In genomic region chr22:46992121-46992731, GRCh38 we compare ENCODE assay signal across 23 cellular contexts.
"Had no signal": no experiment of that assay in that cellular context is flagged by ENCODE, and none has a peak within 500 bp of the region (broad histone marks: within the 10 kb centered on the region; RNA-seq: fewer than 3 reads in every experiment).

No MANE protein-coding gene starts in this region.

- ATAC-seq: activated CD8-positive, alpha-beta memory T cell treated with anti-CD3 and anti-CD28 coated beads, Interleukin-2, amount 10 ng/mL, durations not matched to agents 7 days and 5 days; activated naive CD4-positive, alpha-beta T cell treated with anti-CD3 and anti-CD28 coated beads, Interleukin-2, amount 50 U/mL, for 72 hours; body of pancreas; effector memory CD8-positive, alpha-beta T cell; gastroesophageal sphincter; naive thymus-derived CD8-positive, alpha-beta T cell; stimulated activated effector memory CD8-positive, alpha-beta T cell treated with anti-CD3 and anti-CD28 coated beads, Interleukin-12 subunit alpha, Interleukin-12 subunit beta, amount 100 ng/mL, for 72 hours had no signal

- H3K27ac ChIP-seq: gastroesophageal sphincter, hepatocyte, sigmoid colon, tibial nerve had no signal

- H3K4me2 ChIP-seq: hepatocyte had no signal

- H3K36me3 Mint-ChIP-seq: activated CD8-positive, alpha-beta memory T cell treated with anti-CD3 and anti-CD28 coated beads, Interleukin-2, amount 10 ng/mL, durations not matched to agents 7 days and 5 days had no signal

- H3K27me3 ChIP-seq: body of pancreas, gastroesophageal sphincter, hepatocyte, sigmoid colon, tibial nerve had no signal

- H3K27ac Mint-ChIP-seq: activated CD4-positive, alpha-beta memory T cell treated with anti-CD3 and anti-CD28 coated beads, Interleukin-2, amount 10 ng/mL, durations not matched to agents 7 days and 5 days; activated CD4-positive, alpha-beta T cell treated with anti-CD3 and anti-CD28 coated beads, Interleukin-2, amount 10 ng/mL, durations not matched to agents 7 days and 5 days; activated CD8-positive, alpha-beta memory T cell treated with anti-CD3 and anti-CD28 coated beads, Interleukin-2, amount 10 ng/mL, durations not matched to agents 7 days and 5 days; activated T-helper 2 cell treated with anti-CD3 and anti-CD28 coated beads, Interferon-gamma antibody, Interleukin-2, Interleukin-4, amounts not matched to agents 10 μg/mL and 5 μg/mL and 100 μg/mL, durations not matched to agents 14 hours and 24 hours and 36 hours; stimulated activated effector memory CD8-positive, alpha-beta T cell treated with anti-CD3 and anti-CD28 coated beads, Interleukin-12 subunit alpha, Interleukin-12 subunit beta, amount 100 ng/mL, for 72 hours had no signal

- H3K4me3 Mint-ChIP-seq: activated CD4-positive, alpha-beta memory T cell treated with anti-CD3 and anti-CD28 coated beads, Interleukin-2, amount 10 ng/mL, durations not matched to agents 7 days and 5 days; activated CD4-positive, alpha-beta T cell treated with anti-CD3 and anti-CD28 coated beads, Interleukin-2, amount 10 ng/mL, durations not matched to agents 7 days and 5 days; activated CD8-positive, alpha-beta memory T cell treated with anti-CD3 and anti-CD28 coated beads, Interleukin-2, amount 10 ng/mL, durations not matched to agents 7 days and 5 days; effector memory CD8-positive, alpha-beta T cell; naive thymus-derived CD8-positive, alpha-beta T cell; neural crest cell; stimulated activated effector memory CD8-positive, alpha-beta T cell treated with anti-CD3 and anti-CD28 coated beads, Interleukin-12 subunit alpha, Interleukin-12 subunit beta, amount 100 ng/mL, for 72 hours had no signal

- H3K9me3 Mint-ChIP-seq: activated CD4-positive, alpha-beta memory T cell treated with anti-CD3 and anti-CD28 coated beads, Interleukin-2, amount 10 ng/mL, durations not matched to agents 7 days and 5 days; activated CD4-positive, alpha-beta T cell treated with anti-CD3 and anti-CD28 coated beads, Interleukin-2, amount 10 ng/mL, durations not matched to agents 7 days and 5 days; activated naive CD4-positive, alpha-beta T cell treated with anti-CD3 and anti-CD28 coated beads, Interleukin-2, amount 50 U/mL, for 72 hours; activated T-helper 2 cell treated with anti-CD3 and anti-CD28 coated beads, Interferon-gamma antibody, Interleukin-2, Interleukin-4, amounts not matched to agents 10 μg/mL and 5 μg/mL and 100 μg/mL, durations not matched to agents 14 hours and 24 hours and 36 hours; effector memory CD8-positive, alpha-beta T cell; naive thymus-derived CD8-positive, alpha-beta T cell; neural crest cell; stimulated activated effector memory CD8-positive, alpha-beta T cell treated with anti-CD3 and anti-CD28 coated beads, Interleukin-12 subunit alpha, Interleukin-12 subunit beta, amount 100 ng/mL, for 72 hours had no signal

- H3K79me2 ChIP-seq: hepatocyte had no signal

- H2AFZ ChIP-seq: hepatocyte had no signal

- H3K27me3 Mint-ChIP-seq: activated CD4-positive, alpha-beta memory T cell treated with anti-CD3 and anti-CD28 coated beads, Interleukin-2, amount 10 ng/mL, durations not matched to agents 7 days and 5 days; activated CD4-positive, alpha-beta T cell treated with anti-CD3 and anti-CD28 coated beads, Interleukin-2, amount 10 ng/mL, durations not matched to agents 7 days and 5 days; activated CD8-positive, alpha-beta memory T cell treated with anti-CD3 and anti-CD28 coated beads, Interleukin-2, amount 10 ng/mL, durations not matched to agents 7 days and 5 days; effector memory CD8-positive, alpha-beta T cell; naive thymus-derived CD8-positive, alpha-beta T cell had no signal

- DNase-seq: activated CD4-positive, alpha-beta memory T cell treated with anti-CD3 and anti-CD28 coated beads, Interleukin-2, amount 10 ng/mL, durations not matched to agents 7 days and 5 days; activated CD4-positive, alpha-beta T cell treated with anti-CD3 and anti-CD28 coated beads for 1 hour; activated CD4-positive, alpha-beta T cell treated with anti-CD3 and anti-CD28 coated beads, Interleukin-2, amount 10 ng/mL, durations not matched to agents 7 days and 5 days; activated CD8-positive, alpha-beta memory T cell treated with anti-CD3 and anti-CD28 coated beads, Interleukin-2, amount 10 ng/mL, durations not matched to agents 7 days and 5 days; activated naive CD4-positive, alpha-beta T cell; activated T-cell treated with anti-CD3 and anti-CD28 coated beads, Interleukin-2, amount 50 U/mL, for 48 hours; body of pancreas; cortex of kidney; effector memory CD8-positive, alpha-beta T cell; naive thymus-derived CD8-positive, alpha-beta T cell; occipital lobe; posterior cingulate gyrus; sigmoid colon; small intestine; stimulated activated CD4-positive, alpha-beta T cell treated with anti-CD3 and anti-CD28 coated beads, Interleukin-4, amount 100 ng/mL, for 24 hours; T-helper 2 cell had no signal

- H3K4me3 ChIP-seq: body of pancreas, gastroesophageal sphincter, hepatocyte, sigmoid colon, tibial nerve had no signal

- H3K4me1 Mint-ChIP-seq: activated CD4-positive, alpha-beta memory T cell treated with anti-CD3 and anti-CD28 coated beads, Interleukin-2, amount 10 ng/mL, durations not matched to agents 7 days and 5 days; activated CD4-positive, alpha-beta T cell treated with anti-CD3 and anti-CD28 coated beads, Interleukin-2, amount 10 ng/mL, durations not matched to agents 7 days and 5 days; activated CD8-positive, alpha-beta memory T cell treated with anti-CD3 and anti-CD28 coated beads, Interleukin-2, amount 10 ng/mL, durations not matched to agents 7 days and 5 days had no signal

- H3K9me3 ChIP-seq: body of pancreas, gastroesophageal sphincter, sigmoid colon, tibial nerve had no signal
